ENCODE assay signal across 7 cellular contexts in the genomic region with DNA sequence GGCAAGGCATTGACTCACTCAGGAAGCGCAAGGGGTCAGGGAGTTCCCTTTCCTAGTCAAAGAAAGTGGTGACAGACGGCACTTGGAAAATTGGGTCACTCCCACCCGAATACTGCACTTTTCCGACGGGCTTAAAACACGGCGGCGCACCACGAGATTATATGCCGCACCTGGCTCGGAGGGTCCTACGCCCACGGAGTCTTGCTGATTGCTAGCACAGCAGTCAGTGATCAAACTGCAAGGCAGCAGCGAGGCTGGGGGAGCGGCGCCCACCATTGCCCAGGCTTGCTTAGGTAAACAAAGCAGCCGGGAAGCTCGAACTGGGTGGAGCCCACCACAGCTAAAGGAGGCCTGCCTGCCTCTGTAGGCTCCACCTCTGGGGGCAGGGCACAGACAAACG.
DNase-seq lines count a peak whose midpoint lies in the region; FAIRE-seq and TF ChIP-seq lines count a peak whose summit lies in the region.
"Not testable (repeated sequence)": the region's sequence is repeated elsewhere in the genome, so short reads cannot be mapped to it uniquely, and the experiment has no call there.

No MANE protein-coding gene starts in this region.

- H4K5ac ChIP-seq in H1 (ENCODE audit: insufficient read length, low read depth, low read length): not testable (repeated sequence)

- not testable (repeated sequence) for H4K8ac ChIP-seq in H1 (ENCODE audit: extremely low read depth, insufficient read depth, low read length)

- WGBS in H1 (ENCODE audit: extremely low coverage in 1 of 2, insufficient coverage in 1 of 2, insufficient read length in 1 of 2, insufficient replicate concordance in 2 of 2, low coverage in 1 of 2, low lambda C conversion rate in 2 of 2, missing lambda C conversion rate in 1 of 2), 2 experiments: 77% methylated on average over 19 of the region's 19 CpGs; no CpG with 5 or more reads in 1 of the 2 experiments

- H3K9me3 ChIP-seq in ES-I3 (ENCODE audit: control insufficient read depth, insufficient read depth, low read length); HUES48 (ENCODE audit: control insufficient read depth, insufficient read depth, low read length); H1 (ENCODE audit: insufficient read depth in 2 of 2, low read depth in 1 of 2, low read length in 1 of 2); iPS-18a (ENCODE audit: control insufficient read depth, low read depth, low read length): not testable (repeated sequence)

- not testable (repeated sequence) for FAIRE-seq in H1 (lab: Jason Lieb, UNC)

- not testable (repeated sequence) for H2BK15ac ChIP-seq in H1 (ENCODE audit: low read length)

- peak overlapping the region; percentile 44 for H3K4me3 Mint-ChIP-seq in neural crest cell

- not testable (repeated sequence) for H3K23me2 ChIP-seq in H1 (ENCODE audit: low read depth, low read length)

- H3K4me2 ChIP-seq in H1 (ENCODE audit: insufficient read depth in 1 of 2, low read depth in 2 of 2, low read length in 2 of 2): peak overlapping the region in 1 of 2 experiments; percentile 41; a peak in 3 of 4 replicates

- not testable (repeated sequence) for H2BK12ac ChIP-seq in H1 (ENCODE audit: low read depth, low read length)

- H3K4me1 ChIP-seq in ES-I3 (ENCODE audit: insufficient read depth, low read length); HUES48 (ENCODE audit: control insufficient read depth, insufficient read depth, low read length); H1 (replicated peaks in 1 of 4; ENCODE audit: control insufficient read depth in 3 of 4, insufficient read depth in 4 of 4, low read length in 3 of 4); iPS-18a (ENCODE audit: control insufficient read depth, low read depth, low read length): not testable (repeated sequence)

- not testable (repeated sequence) for H3K79me2 ChIP-seq in H1 (ENCODE audit: control insufficient read depth in 1 of 2, insufficient read depth in 2 of 2, low read length in 2 of 2)

- peak overlapping the region; percentile 70; the same call in 1 of the 2 replicates for H2AFZ ChIP-seq in H1 (ENCODE audit: low read length)

- H2BK120ac ChIP-seq in H1 (replicated peaks; ENCODE audit: low read depth, low read length): not testable (repeated sequence)

- H4K91ac ChIP-seq in H1 (replicated peaks; ENCODE audit: insufficient read length, low read length): not testable (repeated sequence)

- H3K9me3 Mint-ChIP-seq in neural crest cell: not testable (repeated sequence)

- H3K27ac Mint-ChIP-seq in neural crest cell (ENCODE audit: unreplicated experiment): not testable (repeated sequence)

- H3K79me1 ChIP-seq in H1 (ENCODE audit: low read depth, low read length): not testable (repeated sequence)

- peak overlapping the region; percentile 57; the same call in 1 of the 2 replicates for H3K4me3 ChIP-seq in HUES48 (ENCODE audit: low read depth, low read length)
- peak overlapping the region in 3 of 4 experiments; percentile 2 to 42 (median 27); a peak in 4 of 8 replicates for H3K4me3 ChIP-seq in H1 (ENCODE audit: extremely low read depth in 1 of 4, insufficient read depth in 2 of 4, low read depth in 3 of 4, low read length in 4 of 4)
- peak overlapping the region; percentile 76 for H3K4me3 ChIP-seq in iPS-18a (ENCODE audit: low read length)

- H3K36me3 Mint-ChIP-seq in neural crest cell (ENCODE audit: low read depth): not testable (repeated sequence)

- intact Hi-C loops in posterior vena cava (cut with DNase I): not testable (repeated sequence)

- H4K20me1 ChIP-seq in H1 (replicated peaks in 1 of 2; ENCODE audit: control insufficient read depth in 1 of 2, insufficient read depth in 2 of 2, low read length in 2 of 2): not testable (repeated sequence)

- not testable (repeated sequence) for H3K4me1 Mint-ChIP-seq in neural crest cell

- H3K27ac ChIP-seq in HUES48 (ENCODE audit: low read depth, low read length); H1 (ENCODE audit: low read depth, low read length); iPS-18a (ENCODE audit: low read length): not testable (repeated sequence)

- not testable (repeated sequence) for H3K56ac ChIP-seq in H1 (replicated peaks; ENCODE audit: insufficient read length, low read depth, low read length)

- H3K23ac ChIP-seq in H1 (ENCODE audit: insufficient read length): not testable (repeated sequence)

- not testable (repeated sequence) for H3K4ac ChIP-seq in H1 (replicated peaks; ENCODE audit: insufficient read length, low read depth, low read length)

- H2BK20ac ChIP-seq in H1 (ENCODE audit: low read length): not testable (repeated sequence)

- not testable (repeated sequence) for H3K18ac ChIP-seq in H1 (ENCODE audit: extremely low read depth, low read length)

- not testable (repeated sequence) for H3K14ac ChIP-seq in H1 (ENCODE audit: insufficient read length)

- not testable (repeated sequence) for TF ChIP-seq EP300 in H1 (IDR thresholded peaks at IDR 0.05; ENCODE audit: borderline replicate concordance in 1 of 2, low read depth in 2 of 2, low read length in 2 of 2)

- H2AK5ac ChIP-seq in H1 (ENCODE audit: low read depth, low read length): not testable (repeated sequence)

- not testable (repeated sequence) for TF ChIP-seq POLR2A in H1 (IDR thresholded peaks at IDR 0.05; ENCODE audit: control extremely low read depth in 1 of 2, low read depth in 2 of 2, low read length in 2 of 2)

- not testable (repeated sequence) for TF ChIP-seq RAD21 in H1 (IDR thresholded peaks at IDR 0.05 in 1 of 2, conservative IDR thresholded peaks at IDR 0.05 in 1 of 2; ENCODE audit: low read depth in 2 of 2, low read length in 2 of 2)

- POLR2A ChIA-PET in H1 (lab: Charles Lee; ENCODE audit: partially characterized antibody): not testable (repeated sequence)

- H3K9ac ChIP-seq in ES-I3 (ENCODE audit: low read depth, low read length) (peak overlapping the region; percentile 57), iPS-18a (ENCODE audit: low read length) (peak overlapping the region; percentile 50)
- H3K9ac ChIP-seq in HUES48 (ENCODE audit: low read depth, low read length); H1 (replicated peaks in 1 of 4; ENCODE audit: extremely low read depth in 1 of 4, low read depth in 3 of 4, low read length in 3 of 4): not testable (repeated sequence)

- not testable (repeated sequence) for TF ChIP-seq CTCF in H1 (IDR thresholded peaks at IDR 0.05; ENCODE audit: control extremely low read depth in 1 of 3, insufficient read depth in 1 of 3, low read depth in 1 of 3, low read length in 3 of 3); neural crest cell (conservative IDR thresholded peaks at IDR 0.05)

- DNase-seq in NCI-H2171 treated with DMSO at 0.1 percent for 48 hours (lab: John Stamatoyannopoulos, UW) (peak; percentile 41), H1 (ENCODE audit: low read depth in 1 of 2, low spot score in 2 of 2) (peak in 1 of 2 experiments; percentile 59), posterior vena cava (ENCODE audit: low spot score) (peak; percentile 78)
- not testable (repeated sequence) for DNase-seq in neural crest cell (ENCODE audit: low read depth, low spot score)

- not testable (repeated sequence) for H3K27me3 ChIP-seq in HUES48 (ENCODE audit: control insufficient read depth, insufficient read depth, low read length); H1 (replicated peaks in 1 of 4; ENCODE audit: control insufficient read depth in 3 of 4, extremely low read depth in 1 of 4, insufficient read depth in 3 of 4, low read length in 3 of 4); iPS-18a (ENCODE audit: control insufficient read depth, insufficient read depth, low read length)

- not testable (repeated sequence) for H3K36me3 ChIP-seq in ES-I3 (ENCODE audit: insufficient read depth, low read length); HUES48 (ENCODE audit: control insufficient read depth, insufficient read depth, low read length); H1 (ENCODE audit: control insufficient read depth in 2 of 4, insufficient read depth in 4 of 4, low read length in 3 of 4); iPS-18a (ENCODE audit: control insufficient read depth, low read depth, low read length)

- not testable (repeated sequence) for H3K27me3 Mint-ChIP-seq in neural crest cell (ENCODE audit: low read depth)

- CTCF ChIA-PET in H1 (lab: Charles Lee; ENCODE audit: partially characterized antibody): not testable (repeated sequence)

- H2BK5ac ChIP-seq in H1 (ENCODE audit: low read depth, low read length): not testable (repeated sequence)
